15 cellular contexts compared by ENCODE assay signal in genomic region chr6:18062733-18063132, GRCh38. TPM values are rescaled to one million over a fixed set of nuclear protein-coding genes. Genes with fewer than 3 reads are reported as not detected.
"Had no signal": no experiment of that assay in that cellular context is flagged by ENCODE, and none has a peak within 500 bp of the region (broad histone marks: within the 10 kb centered on the region; RNA-seq: fewer than 3 reads in every experiment).

No MANE protein-coding gene starts in this region.

- H3K27me3 ChIP-seq: adrenal gland, left lung, ovary, tibial nerve had no signal

- ATAC-seq: activated T-helper 17 cell treated with anti-CD3 and anti-CD28 coated beads, Interleukin-2, amount 50 U/mL, for 72 hours; left lung had no signal

- H3K27ac Mint-ChIP-seq: activated CD4-positive, alpha-beta T cell treated with anti-CD3 and anti-CD28 coated beads, Interleukin-2, amount 10 ng/mL, durations not matched to agents 7 days and 5 days; activated naive CD4-positive, alpha-beta T cell treated with anti-CD3 and anti-CD28 coated beads, Interleukin-2, amount 10 ng/mL, durations not matched to agents 7 days and 5 days; activated T-helper 17 cell treated with anti-CD3 and anti-CD28 coated beads, Interleukin-2, amount 50 U/mL, for 72 hours; nephron progenitor cell had no signal

- H3K9me3 Mint-ChIP-seq: activated CD4-positive, alpha-beta T cell treated with anti-CD3 and anti-CD28 coated beads, Interleukin-2, amount 10 ng/mL, durations not matched to agents 7 days and 5 days; activated naive CD4-positive, alpha-beta T cell treated with anti-CD3 and anti-CD28 coated beads, Interleukin-2, amount 10 ng/mL, durations not matched to agents 7 days and 5 days; activated T-helper 17 cell treated with anti-CD3 and anti-CD28 coated beads, Interleukin-2, amount 50 U/mL, for 72 hours had no signal

- H3K4me3 Mint-ChIP-seq: activated CD4-positive, alpha-beta T cell treated with anti-CD3 and anti-CD28 coated beads, Interleukin-2, amount 10 ng/mL, durations not matched to agents 7 days and 5 days; activated naive CD4-positive, alpha-beta T cell treated with anti-CD3 and anti-CD28 coated beads, Interleukin-2, amount 10 ng/mL, durations not matched to agents 7 days and 5 days; activated T-helper 17 cell treated with anti-CD3 and anti-CD28 coated beads, Interleukin-2, amount 50 U/mL, for 72 hours; nephron progenitor cell had no signal

- H3K36me3 ChIP-seq: adrenal gland, left lung, ovary, tibial nerve had no signal

- H3K4me1 ChIP-seq: left lung, tibial nerve had no signal

- DNase-seq: activated CD4-positive, alpha-beta T cell treated with anti-CD3 and anti-CD28 coated beads, Interleukin-2, amount 10 ng/mL, durations not matched to agents 7 days and 5 days; activated CD4-positive, CD25-positive, alpha-beta regulatory T cell; activated CD8-positive, alpha-beta memory T cell treated with anti-CD3 and anti-CD28 coated beads for 24 hours; activated naive CD4-positive, alpha-beta T cell treated with anti-CD3 and anti-CD28 coated beads, Interleukin-2, amount 10 ng/mL, durations not matched to agents 7 days and 5 days; central memory CD4-positive, alpha-beta T cell; cortex of kidney; effector memory CD4-positive, alpha-beta T cell; left lung; mesendoderm; nephron progenitor cell; ovary; small intestine had no signal

- H3K27ac ChIP-seq: left lung, ovary, tibial nerve had no signal

- H3K4me1 Mint-ChIP-seq: activated CD4-positive, alpha-beta T cell treated with anti-CD3 and anti-CD28 coated beads, Interleukin-2, amount 10 ng/mL, durations not matched to agents 7 days and 5 days; activated naive CD4-positive, alpha-beta T cell treated with anti-CD3 and anti-CD28 coated beads, Interleukin-2, amount 10 ng/mL, durations not matched to agents 7 days and 5 days; activated T-helper 17 cell treated with anti-CD3 and anti-CD28 coated beads, Interleukin-2, amount 50 U/mL, for 72 hours had no signal

- H3K27me3 Mint-ChIP-seq: activated naive CD4-positive, alpha-beta T cell treated with anti-CD3 and anti-CD28 coated beads, Interleukin-2, amount 10 ng/mL, durations not matched to agents 7 days and 5 days; activated T-helper 17 cell treated with anti-CD3 and anti-CD28 coated beads, Interleukin-2, amount 50 U/mL, for 72 hours had no signal

- H3K4me3 ChIP-seq: adrenal gland, left lung, ovary, tibial nerve had no signal

- H3K36me3 Mint-ChIP-seq: activated naive CD4-positive, alpha-beta T cell treated with anti-CD3 and anti-CD28 coated beads, Interleukin-2, amount 10 ng/mL, durations not matched to agents 7 days and 5 days had no signal

RNA-seq across cellular contexts. Expression of gene NHLRC1, which starts 59.7 kb away (rescaled TPM):
- total RNA-seq: activated T-helper 17 cell treated with anti-CD3 and anti-CD28 coated beads, Interleukin-2, amount 50 U/mL, for 72 hours had no signal
